ENCODE assay signal across 20 cellular contexts in genomic region chr15:69439623-69440022, GRCh38. TPM values are rescaled to one million over a fixed set of nuclear protein-coding genes. Genes with fewer than 3 reads are reported as not detected.
DNase-seq lines count a peak whose midpoint lies in the region; ATAC-seq and TF ChIP-seq lines count a peak whose summit lies in the region.
"Had no signal": no experiment of that assay in that cellular context is flagged by ENCODE, and none has a peak within 500 bp of the region (broad histone marks: within the 10 kb centered on the region; RNA-seq: fewer than 3 reads in every experiment).

No MANE protein-coding gene starts in this region.

- intact Hi-C loops in natural killer cell (cut with micrococcal nuclease) = no loop called here
- intact Hi-C loops in IMR-90 (cut with micrococcal nuclease) = no loop called here
- intact Hi-C loops in dendritic cell treated with granulocyte-macrophage colony-stimulating factor and Interleukin-4, amounts not matched to agents 40 ng/mL and 50 ng/mL, for 4 days (cut with micrococcal nuclease) = no loop called here

- H2AFZ ChIP-seq in IMR-90 (replicated peaks; ENCODE audit: low read length, poor library complexity) = no peak overlapping the region
- H2AFZ ChIP-seq: GM23248 had no signal

- BruUV-seq in IMR-90 (replicated peaks; lab: Mats Ljungman, UMichigan) = no TSS peak

- no peak overlapping the region for H3K4me2 ChIP-seq in IMR-90 (ENCODE audit: low read depth, low read length)
- H3K4me2 ChIP-seq: KMS-11 had no signal

- H2AK5ac ChIP-seq in IMR-90 (ENCODE audit: low read depth, low read length) = no peak overlapping the region

- no peak overlapping the region for H4K91ac ChIP-seq in IMR-90 (ENCODE audit: insufficient read depth, low read depth, low read length)

- H3K9me3 Mint-ChIP-seq in natural killer cell treated with Interleukin-12 subunit alpha and Interleukin-12 subunit beta and Interleukin-15 and Interleukin-18, amount 100 ng/mL, for 72 hours = no peaks in the 10 kb centered on the region
- no peaks in the 10 kb centered on the region for H3K9me3 Mint-ChIP-seq in natural killer cell
- no peaks in the 10 kb centered on the region for H3K9me3 Mint-ChIP-seq in dendritic cell treated with granulocyte-macrophage colony-stimulating factor and Interleukin-4, amounts not matched to agents 40 ng/mL and 50 ng/mL, for 4 days
- H3K9me3 Mint-ChIP-seq: CD4-positive, alpha-beta memory T cell; IgD-negative memory B cell had no signal

- H3K56ac ChIP-seq in IMR-90 (ENCODE audit: extremely low read depth, insufficient read depth, low read length) = no peak overlapping the region

- no peak overlapping the region for H3K23ac ChIP-seq in IMR-90 (ENCODE audit: low read depth, low read length)

- no peak for TF ChIP-seq POLR2A in IMR-90 (IDR thresholded peaks at IDR 0.05; ENCODE audit: low read depth, low read length)

- H3K14ac ChIP-seq in IMR-90 (replicated peaks; ENCODE audit: low read depth, low read length) = no peak overlapping the region

- H3K79me1 ChIP-seq in IMR-90 (ENCODE audit: low read depth in 1 of 2, low read length in 2 of 2) = peaks cover 8 to 52% of the 10 kb centered on the region in 2 experiments

- H2BK20ac ChIP-seq in IMR-90 (ENCODE audit: low read depth, low read length) = no peak overlapping the region

- no peak overlapping the region for H2BK120ac ChIP-seq in IMR-90 (ENCODE audit: low read depth, low read length)

- WGBS in IMR-90 (ENCODE audit: extremely low coverage in 2 of 2, insufficient read length in 1 of 2), 2 experiments = 100% methylated on average over 2 of the region's 4 CpGs; no CpG with 5 or more reads in 1 of the 2 experiments

- no peak overlapping the region for H3K4me3 ChIP-seq in IMR-90 (ENCODE audit: insufficient read depth, low read depth, low read length)
- H3K4me3 ChIP-seq: GM12878, GM23248 had no signal

- in situ Hi-C loops in IMR-90 (cut with MboI; ENCODE audit: low sequenced_read_pairs) = no loop called here

- TF ChIP-seq CTCF in natural killer cell (IDR thresholded peaks at IDR 0.05) (no peak), IMR-90 (conservative IDR thresholded peaks at IDR 0.05; ENCODE audit: low read depth, low read length) (no peak)

- H4K5ac ChIP-seq in IMR-90 (ENCODE audit: low read depth, low read length) = no peak overlapping the region

- no peak overlapping the region for H3K4ac ChIP-seq in IMR-90 (ENCODE audit: low read depth, low read length)

- no peak overlapping the region for H2AK9ac ChIP-seq in IMR-90 (replicated peaks; ENCODE audit: low read depth, low read length, poor library complexity)

- no peak overlapping the region for H3K9ac ChIP-seq in IMR-90 (ENCODE audit: low read depth, low read length)
- H3K9ac ChIP-seq: GM23248, KMS-11 had no signal

- no peak for ATAC-seq in natural killer cell treated with Interleukin-12 subunit alpha and Interleukin-12 subunit beta and Interleukin-15 and Interleukin-18, amount 100 ng/mL, for 72 hours
- ATAC-seq in natural killer cell = no peak
- ATAC-seq in IMR-90 (ENCODE audit: low read depth) = no peak
- no peak for ATAC-seq in GM18502 (IDR thresholded peaks at IDR 0.05; ENCODE audit: poor library complexity, unreplicated experiment)
- ATAC-seq: GM12878 had no signal

- no peaks in the 10 kb centered on the region for H4K20me1 ChIP-seq in IMR-90 (ENCODE audit: insufficient read depth, low read length)

- no peak overlapping the region for H2BK5ac ChIP-seq in IMR-90 (ENCODE audit: low read depth, low read length, poor library complexity, severe bottlenecking)

- DNase-seq in natural killer cell treated with Interleukin-12 subunit alpha and Interleukin-12 subunit beta and Interleukin-15 and Interleukin-18, amount 100 ng/mL, for 72 hours (ENCODE audit: low spot score) = no peak
- no peak for DNase-seq in natural killer cell
- DNase-seq in IMR-90 = no peak
- DNase-seq in SIG-M5 treated with dmso at 0.1 percent for 504 hours (lab: John Stamatoyannopoulos, UW; ENCODE audit: unreplicated experiment) = no peak
- no peak for DNase-seq in KG1 (lab: John Stamatoyannopoulos, UW)
- DNase-seq: ACHN; BE2C; C1 segment of cervical spinal cord; Calu3; CD4-positive, alpha-beta memory T cell; DMS53; DND-41; EL; GM23248; HCEC 1CT had no signal

- dilution Hi-C loops in IMR-90 (cut with HindIII; ENCODE audit: low sequenced_read_pairs, unreplicated experiment) = no loop called here

- H3K27me3 ChIP-seq in IMR-90 (ENCODE audit: control insufficient read depth, insufficient read depth, low read length) = no peaks in the 10 kb centered on the region
- H3K27me3 ChIP-seq: BE2C had no signal

- no peaks in the 10 kb centered on the region for H3K4me1 ChIP-seq in IMR-90 (ENCODE audit: control insufficient read depth, insufficient read depth, low read length)
- H3K4me1 ChIP-seq: BE2C had no signal

- no peak for TF ChIP-seq RAD21 in IMR-90 (IDR thresholded peaks at IDR 0.05; ENCODE audit: low read length)

- no peak overlapping the region for H2BK15ac ChIP-seq in IMR-90 (ENCODE audit: low read depth, low read length)

- peaks cover 22% of the 10 kb centered on the region for H3K36me3 Mint-ChIP-seq in natural killer cell treated with Interleukin-12 subunit alpha and Interleukin-12 subunit beta and Interleukin-15 and Interleukin-18, amount 100 ng/mL, for 72 hours
- no peaks in the 10 kb centered on the region for H3K36me3 Mint-ChIP-seq in natural killer cell
- no peaks in the 10 kb centered on the region for H3K36me3 Mint-ChIP-seq in dendritic cell treated with granulocyte-macrophage colony-stimulating factor and Interleukin-4, amounts not matched to agents 40 ng/mL and 50 ng/mL, for 4 days (ENCODE audit: low read depth)
- H3K36me3 Mint-ChIP-seq: CD4-positive, alpha-beta memory T cell; IgD-negative memory B cell had no signal

- H3K4me3 Mint-ChIP-seq in natural killer cell treated with Interleukin-12 subunit alpha and Interleukin-12 subunit beta and Interleukin-15 and Interleukin-18, amount 100 ng/mL, for 72 hours = peak overlapping the region; percentile 9
- no peak overlapping the region for H3K4me3 Mint-ChIP-seq in natural killer cell
- peak overlapping the region; percentile 72 for H3K4me3 Mint-ChIP-seq in dendritic cell treated with granulocyte-macrophage colony-stimulating factor and Interleukin-4, amounts not matched to agents 40 ng/mL and 50 ng/mL, for 4 days
- H3K4me3 Mint-ChIP-seq: CD4-positive, alpha-beta memory T cell; IgD-negative memory B cell had no signal

- no peak overlapping the region for H3K18ac ChIP-seq in IMR-90 (ENCODE audit: low read depth, low read length)

- no peak overlapping the region for H4K8ac ChIP-seq in IMR-90 (ENCODE audit: low read depth in 2 of 2, low read length in 2 of 2)

- CTCF ChIA-PET in IMR-90 (lab: Yijun Ruan, JAX) = no interaction called here

- H3K9me3 ChIP-seq in IMR-90 (ENCODE audit: control insufficient read depth, insufficient read depth, low read length) = no peaks in the 10 kb centered on the region
- H3K9me3 ChIP-seq: BE2C had no signal

- peaks cover 3 to 11% of the 10 kb centered on the region in 2 donors for H3K4me1 Mint-ChIP-seq in natural killer cell treated with Interleukin-12 subunit alpha and Interleukin-12 subunit beta and Interleukin-15 and Interleukin-18, amount 100 ng/mL, for 72 hours (ENCODE audit: low read depth in 2 of 2)
- peaks cover 5 to 6% of the 10 kb centered on the region in 2 donors for H3K4me1 Mint-ChIP-seq in natural killer cell
- peaks cover 42% of the 10 kb centered on the region for H3K4me1 Mint-ChIP-seq in dendritic cell treated with granulocyte-macrophage colony-stimulating factor and Interleukin-4, amounts not matched to agents 40 ng/mL and 50 ng/mL, for 4 days (ENCODE audit: low read depth)

- POLR2A ChIA-PET in IMR-90 (lab: Charles Lee; ENCODE audit: unreplicated experiment) = no interaction called here

- peaks cover 8% of the 10 kb centered on the region for H3K9me1 ChIP-seq in IMR-90 (ENCODE audit: insufficient read depth, low read length)

- peaks cover 7% of the 10 kb centered on the region for H3K36me3 ChIP-seq in IMR-90 (ENCODE audit: control insufficient read depth, insufficient read depth, low read length)

- no peak overlapping the region for H3K27ac Mint-ChIP-seq in natural killer cell treated with Interleukin-12 subunit alpha and Interleukin-12 subunit beta and Interleukin-15 and Interleukin-18, amount 100 ng/mL, for 72 hours
- no peak overlapping the region for H3K27ac Mint-ChIP-seq in natural killer cell
- H3K27ac Mint-ChIP-seq in dendritic cell treated with granulocyte-macrophage colony-stimulating factor and Interleukin-4, amounts not matched to agents 40 ng/mL and 50 ng/mL, for 4 days = peak overlapping the region; percentile 86

- H3K27ac ChIP-seq in IMR-90 (ENCODE audit: insufficient read depth, low read length) = no peak overlapping the region
- H3K27ac ChIP-seq: GM23248, KMS-11 had no signal

- H3K27me3 Mint-ChIP-seq in natural killer cell treated with Interleukin-12 subunit alpha and Interleukin-12 subunit beta and Interleukin-15 and Interleukin-18, amount 100 ng/mL, for 72 hours = no peaks in the 10 kb centered on the region
- H3K27me3 Mint-ChIP-seq in natural killer cell (ENCODE audit: low read depth in 2 of 2) = no peaks in the 10 kb centered on the region
- H3K27me3 Mint-ChIP-seq in dendritic cell treated with granulocyte-macrophage colony-stimulating factor and Interleukin-4, amounts not matched to agents 40 ng/mL and 50 ng/mL, for 4 days = no peaks in the 10 kb centered on the region
- H3K27me3 Mint-ChIP-seq: CD4-positive, alpha-beta memory T cell; IgD-negative memory B cell had no signal

TF ChIP-seq in IMR-90, 13 proteins besides CTCF, POLR2A, EP300 and RAD21:
- TF ChIP-seq MAFK (IDR thresholded peaks at IDR 0.05; ENCODE audit: low read depth, low read length) = peak; percentile 96
- TF ChIP-seq RCOR1 (IDR thresholded peaks at IDR 0.05; ENCODE audit: insufficient replicate concordance, low read length) = no peak

RNA-seq across cellular contexts. Expression of gene RPLP1, which starts 13.0 kb away (rescaled TPM):
- total RNA-seq in natural killer cell treated with Interleukin-12 subunit alpha and Interleukin-12 subunit beta and Interleukin-15 and Interleukin-18, amount 100 ng/mL, for 72 hours = 1,000 to 10,000 TPM; 1,083 to 1,971 TPM
- 1,000 to 10,000 TPM in 1 of 3 donors, 100 to 1,000 TPM in 2; 895 to 1,167 (median 974) TPM for total RNA-seq in natural killer cell
- total RNA-seq in IMR-90 (2012; rRNA removed) = 97.0 and 132 TPM in 2 replicates
- 1,440 and 1,469 TPM in 2 replicates for polyA plus RNA-seq in IMR-90 (2012; rRNA removed)
- polyA plus RNA-seq in IMR-90 (2012; cell fraction: cytosol; rRNA removed) = 865 and 2,195 TPM in 2 replicates
- polyA plus RNA-seq in IMR-90 (2012; cell fraction: nucleus; rRNA removed; ENCODE audit: low replicate concordance) = 449 and 618 TPM in 2 replicates

RNA-seq across cellular contexts. Expression of gene KIF23, which starts 25.5 kb away (rescaled TPM):
- 10 to 100 TPM; 23.4 to 40.4 TPM for total RNA-seq in natural killer cell treated with Interleukin-12 subunit alpha and Interleukin-12 subunit beta and Interleukin-15 and Interleukin-18, amount 100 ng/mL, for 72 hours
- 1 to 10 TPM; 1.2 to 2.1 (median 1.9) TPM for total RNA-seq in natural killer cell
- total RNA-seq in IMR-90 (2012; rRNA removed) = 56.1 and 70.5 TPM in 2 replicates
- 34.1 and 37.7 TPM in 2 replicates for polyA plus RNA-seq in IMR-90 (2012; rRNA removed)
- polyA plus RNA-seq in IMR-90 (2012; cell fraction: cytosol; rRNA removed) = 5.0 and 16.1 TPM in 2 replicates
- 8.1 and 50.9 TPM in 2 replicates for polyA plus RNA-seq in IMR-90 (2012; cell fraction: nucleus; rRNA removed; ENCODE audit: low replicate concordance)
- polyA plus RNA-seq: CD4-positive, alpha-beta memory T cell had no signal

Comparison
In these comparisons a context has a peak if more than half of its experiments do, and no peak if none do; other contexts are left out.
1. RNA of gene KIF23, which starts 25.5 kb away (total RNA-seq): 56.1 to 70.5 TPM in IMR-90 and 23.4 to 40.4 TPM in natural killer cell treated with Interleukin-12 subunit alpha and Interleukin-12 subunit beta and Interleukin-15 and Interleukin-18, amount 100 ng/mL, for 72 hours; 1.2 to 2.1 TPM in natural killer cell; every median in the first group is over 4 times any median in the second.